Comparison of ENCODE assay signal across 8 cellular contexts in the genomic region with DNA sequence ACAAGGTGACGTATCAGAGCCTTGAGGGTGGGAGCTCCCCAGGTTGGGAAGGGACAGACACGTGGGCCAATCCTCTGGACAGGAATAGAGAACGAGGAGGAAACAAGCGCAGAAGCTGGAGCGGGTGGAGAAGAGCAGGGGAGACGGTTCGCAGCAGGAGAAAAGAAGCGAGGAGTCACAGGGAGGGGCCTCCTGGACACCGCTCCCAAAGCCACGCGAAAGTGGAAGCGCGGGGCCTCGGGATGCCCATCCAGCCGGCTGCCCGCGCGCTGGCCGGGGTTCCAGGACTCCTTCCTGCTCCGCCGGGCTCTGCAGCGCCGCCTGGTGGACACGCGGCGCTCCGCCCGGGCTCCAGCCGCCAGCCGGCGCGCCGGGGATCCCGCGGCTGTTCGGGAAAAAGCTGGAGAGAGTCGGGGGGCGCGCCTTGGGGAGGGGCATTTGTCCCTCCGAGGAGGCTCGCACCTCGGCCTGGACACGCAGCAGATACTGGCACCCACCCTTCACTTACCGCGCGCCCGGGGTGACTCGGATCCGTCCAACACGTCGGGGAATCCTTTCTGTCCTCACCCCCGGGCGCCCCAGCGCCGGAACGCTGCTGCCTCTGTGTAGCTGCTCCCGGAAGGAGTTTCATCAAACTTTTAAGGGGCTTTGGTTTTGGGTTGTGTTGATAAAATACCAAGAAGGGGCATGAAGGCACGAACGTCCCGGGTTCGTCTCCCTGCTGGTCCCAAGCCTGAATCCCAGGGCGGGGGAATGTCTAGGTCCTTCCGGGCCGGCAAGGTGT.
DNase-seq lines count a peak whose midpoint lies in the region; ATAC-seq and TF ChIP-seq lines count a peak whose summit lies in the region.

No MANE protein-coding gene starts in this region.

- H3K27ac ChIP-seq in skin epidermis = peak overlapping the region in 19 of 21 experiments; percentile 18 to 96 (median 84)

- H3K9me3 ChIP-seq in iPS-18c (ENCODE audit: control insufficient read depth, insufficient read depth, low read length) = no peaks in the 10 kb centered on the region

- in situ Hi-C loops in astrocyte of the cerebellum (cut with HindIII; ENCODE audit: low sequenced_read_pairs) = no loop called here

- no peak for ATAC-seq in GM21717 (IDR thresholded peaks at IDR 0.05; ENCODE audit: unreplicated experiment)

- peak; percentile 79 for TF ChIP-seq CTCF in astrocyte of the cerebellum (IDR thresholded peaks at IDR 0.05; ENCODE audit: low read depth, low read length, missing control alignments)

- DNase-seq in stimulated activated CD4-positive, alpha-beta T cell treated with anti-CD3 and anti-CD28 coated beads, Interleukin-2, amount 100 ng/mL, for 24 hours = peak; percentile 24 to 58
- DNase-seq in stimulated activated CD4-positive, alpha-beta T cell treated with anti-CD3 and anti-CD28 coated beads, Interleukin-4, amount 100 ng/mL, for 24 hours = no peak
- no peak for DNase-seq in astrocyte of the cerebellum (ENCODE audit: low read depth)
- DNase-seq in UCSD-AML1 (lab: John Stamatoyannopoulos, UW; ENCODE audit: unreplicated experiment) = no peak
- DNase-seq in COLO829 (ENCODE audit: low spot score) = no peak

- H3K4me3 ChIP-seq in astrocyte of the cerebellum (ENCODE audit: low read depth, low read length) (peak overlapping the region; percentile 100), iPS-18c (ENCODE audit: insufficient read depth, low read depth, low read length) (peak overlapping the region; percentile 49), skin epidermis (peak overlapping the region; percentile 22 to 93 (median 45))

Comparison
In these comparisons a context has a peak if more than half of its experiments do, and no peak if none do; other contexts are left out.
1. DNase-seq: peak in stimulated activated CD4-positive, alpha-beta T cell treated with anti-CD3 and anti-CD28 coated beads, Interleukin-2, amount 100 ng/mL, for 24 hours (2 of 2); none in stimulated activated CD4-positive, alpha-beta T cell treated with anti-CD3 and anti-CD28 coated beads, Interleukin-4, amount 100 ng/mL, for 24 hours (single experiment), astrocyte of the cerebellum (single experiment), UCSD-AML1 (single experiment) and COLO829 (single experiment).
2. H3K4me3 ChIP-seq: peak in every context shown above with its lines; median percentile 100 in astrocyte of the cerebellum; 49 in iPS-18c; 45 in skin epidermis.